In the genomic region with DNA sequence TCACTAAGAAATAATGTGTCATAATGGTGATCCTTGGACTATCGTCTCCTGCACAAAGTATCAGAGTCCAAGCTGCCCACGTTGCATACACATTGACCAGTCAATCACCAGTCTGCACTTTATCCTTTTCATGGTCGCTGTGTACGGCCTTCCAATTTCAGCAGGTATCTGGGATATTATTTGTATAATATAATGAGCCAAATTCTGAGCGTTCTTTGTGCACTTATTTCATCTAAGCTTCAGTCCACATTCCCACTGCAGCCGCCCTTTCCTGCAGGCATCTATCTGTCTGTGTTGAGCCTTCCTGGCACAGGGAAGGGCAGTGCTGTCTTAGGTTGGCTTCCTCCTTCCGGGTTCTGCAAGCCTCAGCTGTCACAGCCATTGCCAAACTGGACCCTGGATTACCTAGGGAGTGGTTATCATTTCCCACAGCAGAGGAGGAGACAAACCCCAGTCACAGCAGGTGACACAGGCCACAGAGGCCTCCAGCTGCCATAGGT, we compare ENCODE assay signal across 1 cellular context.
TF ChIP-seq lines count a peak whose summit lies in the region.

No MANE protein-coding gene starts in this region.

TF ChIP-seq in HepG2, 621 proteins besides CTCF, POLR2A, EP300 and RAD21 (continued from another document and continues in another):
- TF ChIP-seq, protein P1, sequence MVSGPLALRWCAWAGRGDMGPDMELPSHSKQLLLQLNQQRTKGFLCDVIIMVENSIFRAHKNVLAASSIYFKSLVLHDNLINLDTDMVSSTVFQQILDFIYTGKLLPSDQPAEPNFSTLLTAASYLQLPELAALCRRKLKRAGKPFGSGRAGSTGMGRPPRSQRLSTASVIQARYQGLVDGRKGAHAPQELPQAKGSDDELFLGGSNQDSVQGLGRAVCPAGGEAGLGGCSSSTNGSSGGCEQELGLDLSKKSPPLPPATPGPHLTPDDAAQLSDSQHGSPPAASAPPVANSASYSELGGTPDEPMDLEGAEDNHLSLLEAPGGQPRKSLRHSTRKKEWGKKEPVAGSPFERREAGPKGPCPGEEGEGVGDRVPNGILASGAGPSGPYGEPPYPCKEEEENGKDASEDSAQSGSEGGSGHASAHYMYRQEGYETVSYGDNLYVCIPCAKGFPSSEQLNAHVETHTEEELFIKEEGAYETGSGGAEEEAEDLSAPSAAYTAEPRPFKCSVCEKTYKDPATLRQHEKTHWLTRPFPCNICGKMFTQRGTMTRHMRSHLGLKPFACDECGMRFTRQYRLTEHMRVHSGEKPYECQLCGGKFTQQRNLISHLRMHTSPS (CRISPR knock-in tag; IDR thresholded peaks at IDR 0.05; ENCODE audit: low read depth), result no peak
- TF ChIP-seq SKI (IDR thresholded peaks at IDR 0.05; ENCODE audit: partially characterized antibody) (peak; percentile 40), KLF16 (CRISPR knock-in tag; IDR thresholded peaks at IDR 0.05) (no peak), ZNF251 (CRISPR knock-in tag; IDR thresholded peaks at IDR 0.05) (no peak), NFKBIZ (CRISPR knock-in tag; IDR thresholded peaks at IDR 0.05) (no peak), TAF15 (IDR thresholded peaks at IDR 0.05; ENCODE audit: low read depth, low read length, poor library complexity, severe bottlenecking) (no peak), NFE2 (CRISPR knock-in tag; IDR thresholded peaks at IDR 0.05) (no peak), TOPORS (CRISPR knock-in tag; IDR thresholded peaks at IDR 0.05) (no peak), JARID2 (CRISPR knock-in tag; IDR thresholded peaks at IDR 0.05; ENCODE audit: insufficient replicate concordance) (no peak), KIAA2018 (CRISPR knock-in tag; IDR thresholded peaks at IDR 0.05; ENCODE audit: borderline replicate concordance) (no peak), DR1 (CRISPR knock-in tag; IDR thresholded peaks at IDR 0.05) (no peak), ZNF557 (CRISPR knock-in tag; IDR thresholded peaks at IDR 0.05) (no peak), ZNF33B (CRISPR knock-in tag; IDR thresholded peaks at IDR 0.05) (no peak), ZNF614 (CRISPR knock-in tag; IDR thresholded peaks at IDR 0.05; ENCODE audit: borderline replicate concordance) (no peak), ZNF263 (CRISPR knock-in tag; IDR thresholded peaks at IDR 0.05) (no peak; the same call in 1 of the 2 replicates), ZNF710 (CRISPR knock-in tag; IDR thresholded peaks at IDR 0.05; ENCODE audit: borderline replicate concordance) (0 out of 2 replicates have a peak, but pooled peaks have one; percentile 20), ZNF235 (CRISPR knock-in tag; IDR thresholded peaks at IDR 0.05; ENCODE audit: borderline replicate concordance) (no peak), CBX1 (IDR thresholded peaks at IDR 0.05; ENCODE audit: low read depth) (no peak), CCDC6 (CRISPR knock-in tag; IDR thresholded peaks at IDR 0.05) (no peak), POLR2G (IDR thresholded peaks at IDR 0.05; ENCODE audit: low read depth, low read length) (no peak), NCOR1 (IDR thresholded peaks at IDR 0.05; ENCODE audit: borderline replicate concordance, low read length) (peak; percentile 97), SIN3A (IDR thresholded peaks at IDR 0.05; ENCODE audit: borderline replicate concordance, low read depth, low read length) (no peak), ZFYVE20 (CRISPR knock-in tag; IDR thresholded peaks at IDR 0.05; ENCODE audit: borderline replicate concordance, low read depth) (no peak), TOE1 (CRISPR knock-in tag; IDR thresholded peaks at IDR 0.05) (no peak), ZNF333 (CRISPR knock-in tag; IDR thresholded peaks at IDR 0.05; ENCODE audit: borderline replicate concordance) (no peak), BATF2 (CRISPR knock-in tag; IDR thresholded peaks at IDR 0.05) (no peak), ZNF335 (CRISPR knock-in tag; IDR thresholded peaks at IDR 0.05) (no peak), MBD4 (IDR thresholded peaks at IDR 0.05; ENCODE audit: borderline replicate concordance, low read length) (no peak), ZBTB21 (CRISPR knock-in tag; IDR thresholded peaks at IDR 0.05) (no peak), E2F1 (CRISPR knock-in tag; IDR thresholded peaks at IDR 0.05) (no peak), SKIL (CRISPR knock-in tag; IDR thresholded peaks at IDR 0.05; ENCODE audit: borderline replicate concordance) (no peak)
- TF ChIP-seq, protein P2, sequence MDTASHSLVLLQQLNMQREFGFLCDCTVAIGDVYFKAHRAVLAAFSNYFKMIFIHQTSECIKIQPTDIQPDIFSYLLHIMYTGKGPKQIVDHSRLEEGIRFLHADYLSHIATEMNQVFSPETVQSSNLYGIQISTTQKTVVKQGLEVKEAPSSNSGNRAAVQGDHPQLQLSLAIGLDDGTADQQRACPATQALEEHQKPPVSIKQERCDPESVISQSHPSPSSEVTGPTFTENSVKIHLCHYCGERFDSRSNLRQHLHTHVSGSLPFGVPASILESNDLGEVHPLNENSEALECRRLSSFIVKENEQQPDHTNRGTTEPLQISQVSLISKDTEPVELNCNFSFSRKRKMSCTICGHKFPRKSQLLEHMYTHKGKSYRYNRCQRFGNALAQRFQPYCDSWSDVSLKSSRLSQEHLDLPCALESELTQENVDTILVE (CRISPR knock-in tag; IDR thresholded peaks at IDR 0.05), result no peak
- TF ChIP-seq, protein P3, sequence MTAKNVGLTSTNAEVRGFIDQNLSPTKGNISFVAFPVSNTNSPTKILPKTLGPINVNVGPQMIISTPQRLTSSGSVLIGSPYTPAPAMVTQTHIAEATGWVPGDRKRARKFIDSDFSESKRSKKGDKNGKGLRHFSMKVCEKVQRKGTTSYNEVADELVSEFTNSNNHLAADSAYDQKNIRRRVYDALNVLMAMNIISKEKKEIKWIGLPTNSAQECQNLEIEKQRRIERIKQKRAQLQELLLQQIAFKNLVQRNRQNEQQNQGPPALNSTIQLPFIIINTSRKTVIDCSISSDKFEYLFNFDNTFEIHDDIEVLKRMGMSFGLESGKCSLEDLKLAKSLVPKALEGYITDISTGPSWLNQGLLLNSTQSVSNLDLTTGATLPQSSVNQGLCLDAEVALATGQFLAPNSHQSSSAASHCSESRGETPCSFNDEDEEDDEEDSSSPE (CRISPR knock-in tag; IDR thresholded peaks at IDR 0.05), result no peak
- TF ChIP-seq, protein P4, sequence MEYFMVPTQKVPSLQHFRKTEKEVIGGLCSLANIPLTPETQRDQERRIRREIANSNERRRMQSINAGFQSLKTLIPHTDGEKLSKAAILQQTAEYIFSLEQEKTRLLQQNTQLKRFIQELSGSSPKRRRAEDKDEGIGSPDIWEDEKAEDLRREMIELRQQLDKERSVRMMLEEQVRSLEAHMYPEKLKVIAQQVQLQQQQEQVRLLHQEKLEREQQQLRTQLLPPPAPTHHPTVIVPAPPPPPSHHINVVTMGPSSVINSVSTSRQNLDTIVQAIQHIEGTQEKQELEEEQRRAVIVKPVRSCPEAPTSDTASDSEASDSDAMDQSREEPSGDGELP (IDR thresholded peaks at IDR 0.05; ENCODE audit: borderline replicate concordance, low read depth), result peak; percentile 76; the same call in 1 of the 2 replicates
